Comparison of ENCODE assay signal across 1 cellular context in the genomic region with DNA sequence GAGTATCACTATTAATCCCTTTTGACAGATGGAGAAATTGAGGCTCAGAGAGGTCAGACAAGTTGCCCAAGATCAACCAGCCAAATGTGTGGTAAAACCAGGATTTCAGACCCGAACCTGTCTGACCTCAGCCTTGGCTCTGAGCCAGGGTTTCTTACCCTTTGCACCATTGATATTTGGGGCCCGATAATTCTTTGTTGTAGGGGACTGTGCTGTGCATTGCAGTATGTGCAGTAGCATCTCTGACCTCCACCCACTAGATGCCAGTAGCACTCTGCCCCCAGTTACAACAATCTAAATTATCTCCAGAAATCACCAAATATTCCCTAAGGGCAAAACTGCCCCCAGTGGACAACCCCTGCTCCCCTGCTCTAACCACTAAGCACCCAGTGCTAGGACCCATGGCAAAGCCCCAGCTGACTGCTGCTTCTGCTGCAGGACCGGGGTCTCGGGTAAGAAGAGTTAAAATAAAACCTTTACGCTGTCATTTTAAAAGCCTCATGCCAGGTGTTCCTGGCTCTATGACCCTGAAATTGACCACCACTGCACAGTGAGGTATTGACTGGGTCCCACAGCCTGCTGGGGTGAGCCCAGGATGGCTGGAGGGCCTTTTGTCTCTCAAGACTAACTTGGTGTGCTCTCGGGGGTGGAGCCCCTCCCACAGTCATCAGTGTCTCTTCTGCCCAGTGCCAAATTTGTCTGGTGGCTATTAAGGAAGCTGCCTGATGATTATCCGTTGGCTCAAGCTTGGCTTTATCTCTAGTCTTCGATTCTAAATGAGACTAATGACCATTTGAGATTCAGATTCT.
TF ChIP-seq lines count a peak whose summit lies in the region.

No MANE protein-coding gene starts in this region.

TF ChIP-seq in GM23338, 12 proteins besides CTCF, POLR2A, EP300 and RAD21 (continued from another document):
- TF ChIP-seq, protein P1, sequence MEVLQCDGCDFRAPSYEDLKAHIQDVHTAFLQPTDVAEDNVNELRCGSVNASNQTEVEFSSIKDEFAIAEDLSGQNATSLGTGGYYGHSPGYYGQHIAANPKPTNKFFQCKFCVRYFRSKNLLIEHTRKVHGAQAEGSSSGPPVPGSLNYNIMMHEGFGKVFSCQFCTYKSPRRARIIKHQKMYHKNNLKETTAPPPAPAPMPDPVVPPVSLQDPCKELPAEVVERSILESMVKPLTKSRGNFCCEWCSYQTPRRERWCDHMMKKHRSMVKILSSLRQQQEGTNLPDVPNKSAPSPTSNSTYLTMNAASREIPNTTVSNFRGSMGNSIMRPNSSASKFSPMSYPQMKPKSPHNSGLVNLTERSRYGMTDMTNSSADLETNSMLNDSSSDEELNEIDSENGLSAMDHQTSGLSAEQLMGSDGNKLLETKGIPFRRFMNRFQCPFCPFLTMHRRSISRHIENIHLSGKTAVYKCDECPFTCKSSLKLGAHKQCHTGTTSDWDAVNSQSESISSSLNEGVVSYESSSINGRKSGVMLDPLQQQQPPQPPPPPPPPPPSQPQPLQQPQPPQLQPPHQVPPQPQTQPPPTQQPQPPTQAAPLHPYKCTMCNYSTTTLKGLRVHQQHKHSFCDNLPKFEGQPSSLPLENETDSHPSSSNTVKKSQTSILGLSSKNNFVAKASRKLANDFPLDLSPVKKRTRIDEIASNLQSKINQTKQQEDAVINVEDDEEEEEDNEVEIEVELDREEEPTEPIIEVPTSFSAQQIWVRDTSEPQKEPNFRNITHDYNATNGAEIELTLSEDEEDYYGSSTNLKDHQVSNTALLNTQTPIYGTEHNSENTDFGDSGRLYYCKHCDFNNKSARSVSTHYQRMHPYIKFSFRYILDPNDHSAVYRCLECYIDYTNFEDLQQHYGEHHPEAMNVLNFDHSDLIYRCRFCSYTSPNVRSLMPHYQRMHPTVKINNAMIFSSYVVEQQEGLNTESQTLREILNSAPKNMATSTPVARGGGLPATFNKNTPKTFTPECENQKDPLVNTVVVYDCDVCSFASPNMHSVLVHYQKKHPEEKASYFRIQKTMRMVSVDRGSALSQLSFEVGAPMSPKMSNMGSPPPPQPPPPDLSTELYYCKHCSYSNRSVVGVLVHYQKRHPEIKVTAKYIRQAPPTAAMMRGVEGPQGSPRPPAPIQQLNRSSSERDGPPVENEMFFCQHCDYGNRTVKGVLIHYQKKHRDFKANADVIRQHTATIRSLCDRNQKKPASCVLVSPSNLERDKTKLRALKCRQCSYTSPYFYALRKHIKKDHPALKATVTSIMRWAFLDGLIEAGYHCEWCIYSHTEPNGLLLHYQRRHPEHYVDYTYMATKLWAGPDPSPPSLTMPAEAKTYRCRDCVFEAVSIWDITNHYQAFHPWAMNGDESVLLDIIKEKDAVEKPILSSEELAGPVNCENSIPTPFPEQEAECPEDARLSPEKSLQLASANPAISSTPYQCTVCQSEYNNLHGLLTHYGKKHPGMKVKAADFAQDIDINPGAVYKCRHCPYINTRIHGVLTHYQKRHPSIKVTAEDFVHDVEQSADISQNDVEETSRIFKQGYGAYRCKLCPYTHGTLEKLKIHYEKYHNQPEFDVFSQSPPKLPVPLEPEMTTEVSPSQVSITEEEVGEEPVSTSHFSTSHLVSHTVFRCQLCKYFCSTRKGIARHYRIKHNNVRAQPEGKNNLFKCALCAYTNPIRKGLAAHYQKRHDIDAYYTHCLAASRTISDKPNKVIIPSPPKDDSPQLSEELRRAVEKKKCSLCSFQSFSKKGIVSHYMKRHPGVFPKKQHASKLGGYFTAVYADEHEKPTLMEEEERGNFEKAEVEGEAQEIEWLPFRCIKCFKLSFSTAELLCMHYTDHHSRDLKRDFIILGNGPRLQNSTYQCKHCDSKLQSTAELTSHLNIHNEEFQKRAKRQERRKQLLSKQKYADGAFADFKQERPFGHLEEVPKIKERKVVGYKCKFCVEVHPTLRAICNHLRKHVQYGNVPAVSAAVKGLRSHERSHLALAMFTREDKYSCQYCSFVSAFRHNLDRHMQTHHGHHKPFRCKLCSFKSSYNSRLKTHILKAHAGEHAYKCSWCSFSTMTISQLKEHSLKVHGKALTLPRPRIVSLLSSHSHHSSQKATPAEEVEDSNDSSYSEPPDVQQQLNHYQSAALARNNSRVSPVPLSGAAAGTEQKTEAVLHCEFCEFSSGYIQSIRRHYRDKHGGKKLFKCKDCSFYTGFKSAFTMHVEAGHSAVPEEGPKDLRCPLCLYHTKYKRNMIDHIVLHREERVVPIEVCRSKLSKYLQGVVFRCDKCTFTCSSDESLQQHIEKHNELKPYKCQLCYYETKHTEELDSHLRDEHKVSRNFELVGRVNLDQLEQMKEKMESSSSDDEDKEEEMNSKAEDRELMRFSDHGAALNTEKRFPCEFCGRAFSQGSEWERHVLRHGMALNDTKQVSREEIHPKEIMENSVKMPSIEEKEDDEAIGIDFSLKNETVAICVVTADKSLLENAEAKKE (CRISPR knock-in tag; IDR thresholded peaks at IDR 0.05), result no peak
- TF ChIP-seq EZH2 (IDR thresholded peaks at IDR 0.05; ENCODE audit: low read depth, unreplicated experiment) (no peak), STAT1 (IDR thresholded peaks at IDR 0.05; ENCODE audit: unreplicated experiment) (no peak)
